In the genomic region with DNA sequence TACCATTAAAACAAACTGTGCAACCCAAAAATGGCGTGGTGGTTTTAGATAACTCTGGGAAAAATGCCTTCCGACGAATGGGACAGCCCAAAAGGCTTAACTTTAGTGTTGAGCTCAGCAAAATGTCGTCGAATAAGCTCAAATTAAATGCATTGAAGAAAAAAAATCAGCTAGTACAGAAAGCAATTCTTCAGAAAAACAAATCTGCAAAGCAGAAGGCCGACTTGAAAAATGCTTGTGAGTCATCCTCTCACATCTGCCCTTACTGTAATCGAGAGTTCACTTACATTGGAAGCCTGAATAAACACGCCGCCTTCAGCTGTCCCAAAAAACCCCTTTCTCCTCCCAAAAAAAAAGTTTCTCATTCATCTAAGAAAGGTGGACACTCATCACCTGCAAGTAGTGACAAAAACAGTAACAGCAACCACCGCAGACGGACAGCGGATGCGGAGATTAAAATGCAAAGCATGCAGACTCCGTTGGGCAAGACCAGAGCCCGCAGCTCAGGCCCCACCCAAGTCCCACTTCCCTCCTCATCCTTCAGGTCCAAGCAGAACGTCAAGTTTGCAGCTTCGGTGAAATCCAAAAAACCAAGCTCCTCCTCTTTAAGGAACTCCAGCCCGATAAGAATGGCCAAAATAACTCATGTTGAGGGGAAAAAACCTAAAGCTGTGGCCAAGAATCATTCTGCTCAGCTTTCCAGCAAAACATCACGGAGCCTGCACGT, we compare ENCODE assay signal across 11 cellular contexts.
DNase-seq lines count a peak whose midpoint lies in the region; ATAC-seq, FAIRE-seq and TF ChIP-seq lines count a peak whose summit lies in the region.
"Had no signal": no experiment of that assay in that cellular context is flagged by ENCODE, and none has a peak within 500 bp of the region (broad histone marks: within the 10 kb centered on the region; RNA-seq: fewer than 3 reads in every experiment).

No MANE protein-coding gene starts in this region.

- no peaks in the 10 kb centered on the region for H3K27me3 ChIP-seq in CD4-positive, CD25-positive, alpha-beta regulatory T cell (ENCODE audit: control insufficient read depth, insufficient read depth, low read length)

- peaks cover 5% of the 10 kb centered on the region for H3K4me1 ChIP-seq in CD4-positive, CD25-positive, alpha-beta regulatory T cell (ENCODE audit: control insufficient read depth, insufficient read depth, low read length, poor library complexity, severe bottlenecking)

- no peaks in the 10 kb centered on the region for H3K9me3 ChIP-seq in CD4-positive, CD25-positive, alpha-beta regulatory T cell (ENCODE audit: control insufficient read depth in 2 of 2, low read length in 2 of 2)

- H3K27me3 Mint-ChIP-seq in CD4-positive, CD25-positive, alpha-beta regulatory T cell: no peaks in the 10 kb centered on the region
- H3K27me3 Mint-ChIP-seq in osteocyte (ENCODE audit: unreplicated experiment) (no peaks in the 10 kb centered on the region), endothelial cell (ENCODE audit: unreplicated experiment) (peaks cover 4% of the 10 kb centered on the region)

- H3K27ac Mint-ChIP-seq in CD4-positive, CD25-positive, alpha-beta regulatory T cell: peak overlapping the region; percentile 83 to 88 (median 86)
- H3K27ac Mint-ChIP-seq in osteocyte (ENCODE audit: unreplicated experiment) (peak overlapping the region; percentile 76), endothelial cell (ENCODE audit: unreplicated experiment) (no peak overlapping the region)

- H3K36me3 Mint-ChIP-seq in CD4-positive, CD25-positive, alpha-beta regulatory T cell: peaks cover 54% of the 10 kb centered on the region
- peaks cover 46% of the 10 kb centered on the region for H3K36me3 Mint-ChIP-seq in osteocyte (ENCODE audit: unreplicated experiment)
- peaks cover 30% of the 10 kb centered on the region for H3K36me3 Mint-ChIP-seq in endothelial cell (ENCODE audit: low read depth, unreplicated experiment)

- peaks cover 97% of the 10 kb centered on the region for H3K36me3 ChIP-seq in CD4-positive, CD25-positive, alpha-beta regulatory T cell (ENCODE audit: control insufficient read depth, insufficient read depth, low read length)

- no peak for TF ChIP-seq CTCF in epithelial cell of esophagus (IDR thresholded peaks at IDR 0.05; ENCODE audit: insufficient read depth, low read depth, low read length, missing control alignments)
- no peak for TF ChIP-seq CTCF in osteocyte (IDR thresholded peaks at IDR 0.05)
- TF ChIP-seq CTCF in endothelial cell (IDR thresholded peaks at IDR 0.05; ENCODE audit: unreplicated experiment): no peak

- no peak overlapping the region for H3K4me3 ChIP-seq in CD4-positive, CD25-positive, alpha-beta regulatory T cell (ENCODE audit: low read depth, low read length)
- no peak overlapping the region for H3K4me3 ChIP-seq in epithelial cell of esophagus (ENCODE audit: low read length)

- H3K9me3 Mint-ChIP-seq in CD4-positive, CD25-positive, alpha-beta regulatory T cell: no peaks in the 10 kb centered on the region
- H3K9me3 Mint-ChIP-seq in osteocyte (ENCODE audit: unreplicated experiment) (no peaks in the 10 kb centered on the region), endothelial cell (ENCODE audit: unreplicated experiment) (no peaks in the 10 kb centered on the region)

- ATAC-seq in CD4-positive, CD25-positive, alpha-beta regulatory T cell (ENCODE audit: low read depth in 2 of 2): no peak
- ATAC-seq in GM19328 (IDR thresholded peaks at IDR 0.05; ENCODE audit: unreplicated experiment): no peak

- no peak overlapping the region for H3K27ac ChIP-seq in CD4-positive, CD25-positive, alpha-beta regulatory T cell (ENCODE audit: insufficient read depth, low read length, poor library complexity, severe bottlenecking)

- peak overlapping the region in 3 of 4 donors; percentile 16 to 41 (median 38) for H3K4me3 Mint-ChIP-seq in CD4-positive, CD25-positive, alpha-beta regulatory T cell
- H3K4me3 Mint-ChIP-seq in osteocyte (ENCODE audit: unreplicated experiment) (no peak overlapping the region), endothelial cell (ENCODE audit: unreplicated experiment) (no peak overlapping the region)

- no peak for FAIRE-seq in RCC 7860 (lab: Jason Lieb, UNC)

- peaks cover 17 to 70% (median 57%) of the 10 kb centered on the region in 4 donors for H3K4me1 Mint-ChIP-seq in CD4-positive, CD25-positive, alpha-beta regulatory T cell
- H3K4me1 Mint-ChIP-seq in osteocyte (ENCODE audit: unreplicated experiment) (peaks cover 54% of the 10 kb centered on the region), endothelial cell (ENCODE audit: unreplicated experiment) (peaks cover 30% of the 10 kb centered on the region)

- DNase-seq in CD4-positive, CD25-positive, alpha-beta regulatory T cell: no peak
- DNase-seq in MV-4-11 (lab: John Stamatoyannopoulos, UW) (peak; percentile 79), epithelial cell of esophagus (ENCODE audit: low read depth) (peak; percentile 39), osteocyte (ENCODE audit: extremely low spot score, unreplicated experiment) (no peak), endothelial cell (ENCODE audit: low spot score) (no peak), SHP77 (lab: John Stamatoyannopoulos, UW) (no peak), RCC 7860 (ENCODE audit: low spot score) (no peak)
- DNase-seq: glutamatergic neuron, NCI-H1105 treated with DMSO at 0.1 percent for 48 hours, SHP77 treated with DMSO at 0.1 percent for 48 hours had no signal

Comparison
In these comparisons a context has a peak if more than half of its experiments do, and no peak if none do; other contexts are left out.
1. DNase-seq: peak in MV-4-11 (single experiment) and epithelial cell of esophagus (single experiment); none in CD4-positive, CD25-positive, alpha-beta regulatory T cell (0 of 3), osteocyte (single experiment), endothelial cell (single experiment), SHP77 (0 of 2) and RCC 7860 (single experiment).
2. H3K4me3 Mint-ChIP-seq: peak in CD4-positive, CD25-positive, alpha-beta regulatory T cell (3 of 4); none in osteocyte (single experiment) and endothelial cell (single experiment).